ENCODE assay signal across 1 cellular context in genomic region chr3:17742092-17742836, GRCh38.
TF ChIP-seq lines count a peak whose summit lies in the region.

Gene TBC1D5 (minus strand): TSS chr3:17742631. CDS start chr3:17508570, 234,061 bp downstream.

TF ChIP-seq in HepG2, 621 proteins besides CTCF, POLR2A, EP300 and RAD21 (continued from another document and continues in another):
- TF ChIP-seq UBTF (CRISPR knock-in tag; IDR thresholded peaks at IDR 0.05) (peak; percentile 81), PCBP2 (optimal IDR thresholded peaks at IDR 0.05; ENCODE audit: low read depth, low read length, poor library complexity, severe bottlenecking) (peak; percentile 49), ZNF350 (CRISPR knock-in tag; IDR thresholded peaks at IDR 0.05; ENCODE audit: borderline replicate concordance, low read depth) (peak; percentile 18), ZNF788 (CRISPR knock-in tag; IDR thresholded peaks at IDR 0.05; ENCODE audit: borderline replicate concordance) (peak; percentile 65; the same call in 1 of the 2 replicates), ZSCAN31 (CRISPR knock-in tag; IDR thresholded peaks at IDR 0.05; ENCODE audit: low read depth) (peak; percentile 70), SIX1 (CRISPR knock-in tag; IDR thresholded peaks at IDR 0.05; ENCODE audit: borderline replicate concordance) (no peak), POGZ (CRISPR knock-in tag; IDR thresholded peaks at IDR 0.05) (peak; percentile 42), SKIL (CRISPR knock-in tag; IDR thresholded peaks at IDR 0.05; ENCODE audit: borderline replicate concordance) (peak; percentile 75), PTBP1 (IDR thresholded peaks at IDR 0.05; ENCODE audit: low read depth, low read length, poor library complexity, severe bottlenecking) (no peak), ZNF574 (CRISPR knock-in tag; IDR thresholded peaks at IDR 0.05) (peak; percentile 63), TARDBP (CRISPR knock-in tag; IDR thresholded peaks at IDR 0.05) (peak; percentile 71), E2F1 (CRISPR knock-in tag; IDR thresholded peaks at IDR 0.05) (peak; percentile 88), ZBTB46 (CRISPR knock-in tag; IDR thresholded peaks at IDR 0.05; ENCODE audit: borderline replicate concordance) (no peak), ZNF710 (CRISPR knock-in tag; IDR thresholded peaks at IDR 0.05; ENCODE audit: borderline replicate concordance) (peak; percentile 70; the same call in 1 of the 2 replicates), STAT6 (CRISPR knock-in tag; IDR thresholded peaks at IDR 0.05; ENCODE audit: borderline replicate concordance) (no peak), HNRNPK (IDR thresholded peaks at IDR 0.05; ENCODE audit: low read depth, low read length, poor library complexity, severe bottlenecking) (peak; percentile 96), ZNF629 (CRISPR knock-in tag; conservative IDR thresholded peaks at IDR 0.05) (0 out of 2 replicates have a peak, but pooled peaks have one; percentile 2), HOXA7 (CRISPR knock-in tag; IDR thresholded peaks at IDR 0.05) (0 out of 2 replicates have a peak, but pooled peaks have one; percentile 29), ZBTB2 (CRISPR knock-in tag; IDR thresholded peaks at IDR 0.05; ENCODE audit: low read depth) (peak; percentile 67), ZNF724P (CRISPR knock-in tag; IDR thresholded peaks at IDR 0.05; ENCODE audit: borderline replicate concordance) (0 out of 2 replicates have a peak, but pooled peaks have one; percentile 70), SALL2 (CRISPR knock-in tag; IDR thresholded peaks at IDR 0.05) (peak; percentile 22; the same call in 1 of the 2 replicates), RFXANK (CRISPR knock-in tag; IDR thresholded peaks at IDR 0.05) (peak; percentile 39; the same call in 1 of the 2 replicates), RFXAP (CRISPR knock-in tag; IDR thresholded peaks at IDR 0.05; ENCODE audit: borderline replicate concordance) (0 out of 2 replicates have a peak, but pooled peaks have one; percentile 7), MAZ (IDR thresholded peaks at IDR 0.05; ENCODE audit: borderline replicate concordance, low read depth, low read length) (peak; percentile 81; the same call in 1 of the 2 replicates), MAZ (CRISPR knock-in tag; IDR thresholded peaks at IDR 0.05; ENCODE audit: low read depth) (peak; percentile 89), MXD1 (CRISPR knock-in tag; IDR thresholded peaks at IDR 0.05) (0 out of 2 replicates have a peak, but pooled peaks have one; percentile 11), ZNF614 (CRISPR knock-in tag; IDR thresholded peaks at IDR 0.05; ENCODE audit: borderline replicate concordance) (peak; percentile 58; the same call in 1 of the 2 replicates), ZNF563 (CRISPR knock-in tag; IDR thresholded peaks at IDR 0.05) (peak; percentile 95), USF2 (IDR thresholded peaks at IDR 0.05; ENCODE audit: low read depth, low read length) (peak; percentile 84), USF2 (CRISPR knock-in tag; IDR thresholded peaks at IDR 0.05; ENCODE audit: borderline replicate concordance) (peak; percentile 76), ELF1 (CRISPR knock-in tag; IDR thresholded peaks at IDR 0.05) (0 out of 2 replicates have a peak, but pooled peaks have one; percentile 32), ZBTB34 (CRISPR knock-in tag; IDR thresholded peaks at IDR 0.05) (peak; percentile 71; the same call in 1 of the 2 replicates), ZNF577 (CRISPR knock-in tag; IDR thresholded peaks at IDR 0.05; ENCODE audit: borderline replicate concordance, low read depth) (no peak), KDM5A (IDR thresholded peaks at IDR 0.05; ENCODE audit: borderline replicate concordance, low read length) (peak; percentile 34; the same call in 1 of the 2 replicates)
